1 cellular context compared by ENCODE assay signal in genomic region chr2:201110615-201111014, GRCh38.
TF ChIP-seq lines count a peak whose summit lies in the region.

No MANE protein-coding gene starts in this region.

TF ChIP-seq in GM23338, 12 proteins besides CTCF, POLR2A, EP300 and RAD21 (continued from another document):
- TF ChIP-seq REST (IDR thresholded peaks at IDR 0.05; ENCODE audit: unreplicated experiment) (no peak), POLR2AphosphoS5 (IDR thresholded peaks at IDR 0.05; ENCODE audit: low read depth) (no peak), STAT1 (IDR thresholded peaks at IDR 0.05; ENCODE audit: unreplicated experiment) (no peak), CREB1 (CRISPR knock-in tag; IDR thresholded peaks at IDR 0.05; ENCODE audit: low read depth) (no peak), ZNF331 (CRISPR knock-in tag; IDR thresholded peaks at IDR 0.05; ENCODE audit: low read depth) (no peak), ETS1 (IDR thresholded peaks at IDR 0.05) (no peak)
TF ChIP-seq in GM23338: peak in this region for 0.
